8 cellular contexts compared by ENCODE assay signal in genomic region chr10:100338434-100339036, GRCh38. TPM values are rescaled to one million over a fixed set of nuclear protein-coding genes. Genes with fewer than 3 reads are reported as not detected.
DNase-seq lines count a peak whose midpoint lies in the region; ATAC-seq lines count a peak whose summit lies in the region.

No MANE protein-coding gene starts in this region.

- intact Hi-C loops in left cardiac atrium (cut with DNase I), result loop anchor here (1.0 to 10.0 kb wide), 5 partner anchors 94 to 536 kb away; partner anchors contain the start of gene SEC31B (in 1 of the 2)
- intact Hi-C loops in sciatic nerve (cut with DNase I), result loop anchor here (10.0 kb wide), 1 partner anchor 186 kb away; the partner anchor contains the start of gene NDUFB8

- no peak overlapping the region for H3K4me3 Mint-ChIP-seq in activated naive CD8-positive, alpha-beta T cell treated with anti-CD3 and anti-CD28 coated beads, Interleukin-2, amount 10 ng/mL, durations not matched to agents 7 days and 5 days

- peak overlapping the region; percentile 62 for H3K27ac Mint-ChIP-seq in activated naive CD8-positive, alpha-beta T cell treated with anti-CD3 and anti-CD28 coated beads, Interleukin-2, amount 10 ng/mL, durations not matched to agents 7 days and 5 days

- peak; percentile 78 for ATAC-seq in activated naive CD8-positive, alpha-beta T cell treated with anti-CD3 and anti-CD28 coated beads, Interleukin-2, amount 10 ng/mL, durations not matched to agents 7 days and 5 days (ENCODE audit: low read depth)
- ATAC-seq in left cardiac atrium (peak; percentile 58 to 78), sciatic nerve (peak; percentile 67), HG02884 (IDR thresholded peaks at IDR 0.05; ENCODE audit: unreplicated experiment) (no peak)

- POLR2A ChIA-PET in activated naive CD8-positive, alpha-beta T cell treated with anti-CD3 and anti-CD28 coated beads, Interleukin-2, amount 10 ng/mL, durations not matched to agents 7 days and 5 days (lab: Charles Lee), result interaction anchor here (1.1 kb wide), 1 partner anchor 180 kb away, joined by 5 read pairs; no protein-coding TSS in a partner anchor

- no peaks in the 10 kb centered on the region for H3K27me3 Mint-ChIP-seq in activated naive CD8-positive, alpha-beta T cell treated with anti-CD3 and anti-CD28 coated beads, Interleukin-2, amount 10 ng/mL, durations not matched to agents 7 days and 5 days

- H3K9me3 Mint-ChIP-seq in activated naive CD8-positive, alpha-beta T cell treated with anti-CD3 and anti-CD28 coated beads, Interleukin-2, amount 10 ng/mL, durations not matched to agents 7 days and 5 days, result no peaks in the 10 kb centered on the region

- H3K36me3 Mint-ChIP-seq in activated naive CD8-positive, alpha-beta T cell treated with anti-CD3 and anti-CD28 coated beads, Interleukin-2, amount 10 ng/mL, durations not matched to agents 7 days and 5 days, result no peaks in the 10 kb centered on the region

- DNase-seq in SIG-M5 treated with dmso at 0.1 percent for 504 hours (lab: John Stamatoyannopoulos, UW; ENCODE audit: unreplicated experiment) (peak; percentile 32), SIG-M5 (lab: John Stamatoyannopoulos, UW) (no peak), LoVo (ENCODE audit: low spot score) (peak; percentile 71), T-helper 1 cell (peak; percentile 34 to 75 (median 63)), left cardiac atrium (peak; percentile 75), sciatic nerve (ENCODE audit: low spot score) (peak; percentile 88)
- peak; percentile 84 for DNase-seq in activated naive CD8-positive, alpha-beta T cell treated with anti-CD3 and anti-CD28 coated beads, Interleukin-2, amount 10 ng/mL, durations not matched to agents 7 days and 5 days

- peaks cover 15% of the 10 kb centered on the region for H3K4me1 Mint-ChIP-seq in activated naive CD8-positive, alpha-beta T cell treated with anti-CD3 and anti-CD28 coated beads, Interleukin-2, amount 10 ng/mL, durations not matched to agents 7 days and 5 days

RNA-seq across cellular contexts. Expression of gene SCD, which starts 8.5 kb away (rescaled TPM):
- 100 to 1,000 TPM; 212 to 220 TPM for total RNA-seq in activated naive CD8-positive, alpha-beta T cell treated with anti-CD3 and anti-CD28 coated beads, Interleukin-2, amount 10 ng/mL, durations not matched to agents 7 days and 5 days
- total RNA-seq in left cardiac atrium (100 to 1,000 TPM; 197 to 969 TPM), sciatic nerve (300 TPM)

RNA-seq across cellular contexts. Expression of gene PKD2L1, which starts 8.5 kb away (rescaled TPM):
- not detected for total RNA-seq in activated naive CD8-positive, alpha-beta T cell treated with anti-CD3 and anti-CD28 coated beads, Interleukin-2, amount 10 ng/mL, durations not matched to agents 7 days and 5 days
- under 1 TPM in 1 of 2 donors, not detected in 1; 0.44 TPM for total RNA-seq in left cardiac atrium
- total RNA-seq in sciatic nerve, result not detected

RNA-seq across cellular contexts. Expression of gene BLOC1S2, which starts 52.1 kb away (rescaled TPM):
- 10 to 100 TPM; 47.3 to 50.6 TPM for total RNA-seq in activated naive CD8-positive, alpha-beta T cell treated with anti-CD3 and anti-CD28 coated beads, Interleukin-2, amount 10 ng/mL, durations not matched to agents 7 days and 5 days
- total RNA-seq in left cardiac atrium (10 to 100 TPM; 19.9 to 23.6 TPM), sciatic nerve (31.3 TPM)
